1 cellular context compared by ENCODE assay signal in the genomic region with DNA sequence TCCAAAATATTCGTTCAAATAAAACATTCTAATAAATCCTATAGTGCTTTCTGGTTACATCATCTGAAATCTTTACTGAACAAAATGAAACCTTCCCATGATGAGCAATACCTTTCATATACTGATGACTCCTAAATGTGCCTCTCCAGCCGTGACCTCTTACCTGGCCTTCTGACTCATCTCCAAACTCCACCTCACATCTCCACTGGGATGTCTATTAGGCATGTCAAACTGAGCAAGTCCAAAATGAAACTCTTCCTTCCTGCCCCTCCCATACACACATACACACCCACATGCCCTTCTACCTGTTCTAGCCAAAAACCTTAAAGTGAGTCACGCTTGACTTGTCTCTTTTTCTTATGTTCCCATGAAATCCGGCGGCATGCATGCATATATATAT.
A peak's percentile ranks its signal among the peaks of the same experiment; 100 is the strongest.
TF ChIP-seq lines count a peak whose summit lies in the region.

No MANE protein-coding gene starts in this region.

TF ChIP-seq in GM12878, 131 proteins besides CTCF, POLR2A, EP300 and RAD21 (continued from another document):
- TF ChIP-seq, protein P1, sequence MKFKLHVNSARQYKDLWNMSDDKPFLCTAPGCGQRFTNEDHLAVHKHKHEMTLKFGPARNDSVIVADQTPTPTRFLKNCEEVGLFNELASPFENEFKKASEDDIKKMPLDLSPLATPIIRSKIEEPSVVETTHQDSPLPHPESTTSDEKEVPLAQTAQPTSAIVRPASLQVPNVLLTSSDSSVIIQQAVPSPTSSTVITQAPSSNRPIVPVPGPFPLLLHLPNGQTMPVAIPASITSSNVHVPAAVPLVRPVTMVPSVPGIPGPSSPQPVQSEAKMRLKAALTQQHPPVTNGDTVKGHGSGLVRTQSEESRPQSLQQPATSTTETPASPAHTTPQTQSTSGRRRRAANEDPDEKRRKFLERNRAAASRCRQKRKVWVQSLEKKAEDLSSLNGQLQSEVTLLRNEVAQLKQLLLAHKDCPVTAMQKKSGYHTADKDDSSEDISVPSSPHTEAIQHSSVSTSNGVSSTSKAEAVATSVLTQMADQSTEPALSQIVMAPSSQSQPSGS (IDR thresholded peaks at IDR 0.05; ENCODE audit: low read length): peak; percentile 90
- peak; percentile 83 for TF ChIP-seq MTA3 (IDR thresholded peaks at IDR 0.05; ENCODE audit: borderline replicate concordance, low read length)
- 0 out of 2 replicates have a peak, but pooled peaks have one; percentile 44 for TF ChIP-seq MEF2A (IDR thresholded peaks at IDR 0.05; ENCODE audit: insufficient read depth, low read depth, low read length)
- TF ChIP-seq, protein P2, sequence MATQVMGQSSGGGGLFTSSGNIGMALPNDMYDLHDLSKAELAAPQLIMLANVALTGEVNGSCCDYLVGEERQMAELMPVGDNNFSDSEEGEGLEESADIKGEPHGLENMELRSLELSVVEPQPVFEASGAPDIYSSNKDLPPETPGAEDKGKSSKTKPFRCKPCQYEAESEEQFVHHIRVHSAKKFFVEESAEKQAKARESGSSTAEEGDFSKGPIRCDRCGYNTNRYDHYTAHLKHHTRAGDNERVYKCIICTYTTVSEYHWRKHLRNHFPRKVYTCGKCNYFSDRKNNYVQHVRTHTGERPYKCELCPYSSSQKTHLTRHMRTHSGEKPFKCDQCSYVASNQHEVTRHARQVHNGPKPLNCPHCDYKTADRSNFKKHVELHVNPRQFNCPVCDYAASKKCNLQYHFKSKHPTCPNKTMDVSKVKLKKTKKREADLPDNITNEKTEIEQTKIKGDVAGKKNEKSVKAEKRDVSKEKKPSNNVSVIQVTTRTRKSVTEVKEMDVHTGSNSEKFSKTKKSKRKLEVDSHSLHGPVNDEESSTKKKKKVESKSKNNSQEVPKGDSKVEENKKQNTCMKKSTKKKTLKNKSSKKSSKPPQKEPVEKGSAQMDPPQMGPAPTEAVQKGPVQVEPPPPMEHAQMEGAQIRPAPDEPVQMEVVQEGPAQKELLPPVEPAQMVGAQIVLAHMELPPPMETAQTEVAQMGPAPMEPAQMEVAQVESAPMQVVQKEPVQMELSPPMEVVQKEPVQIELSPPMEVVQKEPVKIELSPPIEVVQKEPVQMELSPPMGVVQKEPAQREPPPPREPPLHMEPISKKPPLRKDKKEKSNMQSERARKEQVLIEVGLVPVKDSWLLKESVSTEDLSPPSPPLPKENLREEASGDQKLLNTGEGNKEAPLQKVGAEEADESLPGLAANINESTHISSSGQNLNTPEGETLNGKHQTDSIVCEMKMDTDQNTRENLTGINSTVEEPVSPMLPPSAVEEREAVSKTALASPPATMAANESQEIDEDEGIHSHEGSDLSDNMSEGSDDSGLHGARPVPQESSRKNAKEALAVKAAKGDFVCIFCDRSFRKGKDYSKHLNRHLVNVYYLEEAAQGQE (IDR thresholded peaks at IDR 0.05; ENCODE audit: low read depth, low read length): no peak
- TF ChIP-seq, protein P3, sequence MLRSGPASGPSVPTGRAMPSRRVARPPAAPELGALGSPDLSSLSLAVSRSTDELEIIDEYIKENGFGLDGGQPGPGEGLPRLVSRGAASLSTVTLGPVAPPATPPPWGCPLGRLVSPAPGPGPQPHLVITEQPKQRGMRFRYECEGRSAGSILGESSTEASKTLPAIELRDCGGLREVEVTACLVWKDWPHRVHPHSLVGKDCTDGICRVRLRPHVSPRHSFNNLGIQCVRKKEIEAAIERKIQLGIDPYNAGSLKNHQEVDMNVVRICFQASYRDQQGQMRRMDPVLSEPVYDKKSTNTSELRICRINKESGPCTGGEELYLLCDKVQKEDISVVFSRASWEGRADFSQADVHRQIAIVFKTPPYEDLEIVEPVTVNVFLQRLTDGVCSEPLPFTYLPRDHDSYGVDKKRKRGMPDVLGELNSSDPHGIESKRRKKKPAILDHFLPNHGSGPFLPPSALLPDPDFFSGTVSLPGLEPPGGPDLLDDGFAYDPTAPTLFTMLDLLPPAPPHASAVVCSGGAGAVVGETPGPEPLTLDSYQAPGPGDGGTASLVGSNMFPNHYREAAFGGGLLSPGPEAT (IDR thresholded peaks at IDR 0.05; ENCODE audit: low read depth): peak; percentile 81
- TF ChIP-seq ZBED1 (IDR thresholded peaks at IDR 0.05; ENCODE audit: borderline replicate concordance): 0 out of 2 replicates have a peak, but pooled peaks have one; percentile 65
- peak; percentile 69; the same call in 1 of the 2 replicates for TF ChIP-seq FOXM1 (IDR thresholded peaks at IDR 0.05; ENCODE audit: low read depth, low read length)
- 0 out of 4 replicates have a peak, but pooled peaks of 1 of the 2 experiments have one; percentile 13 for TF ChIP-seq BHLHE40 (IDR thresholded peaks at IDR 0.05; ENCODE audit: borderline replicate concordance in 1 of 2, low read depth in 2 of 2, low read length in 1 of 2)
- no peak for TF ChIP-seq ZNF274 (IDR thresholded peaks at IDR 0.05; ENCODE audit: insufficient read depth, insufficient read length)
- TF ChIP-seq CREB1 (IDR thresholded peaks at IDR 0.05; ENCODE audit: low read depth): peak; percentile 82
- TF ChIP-seq, protein P4, sequence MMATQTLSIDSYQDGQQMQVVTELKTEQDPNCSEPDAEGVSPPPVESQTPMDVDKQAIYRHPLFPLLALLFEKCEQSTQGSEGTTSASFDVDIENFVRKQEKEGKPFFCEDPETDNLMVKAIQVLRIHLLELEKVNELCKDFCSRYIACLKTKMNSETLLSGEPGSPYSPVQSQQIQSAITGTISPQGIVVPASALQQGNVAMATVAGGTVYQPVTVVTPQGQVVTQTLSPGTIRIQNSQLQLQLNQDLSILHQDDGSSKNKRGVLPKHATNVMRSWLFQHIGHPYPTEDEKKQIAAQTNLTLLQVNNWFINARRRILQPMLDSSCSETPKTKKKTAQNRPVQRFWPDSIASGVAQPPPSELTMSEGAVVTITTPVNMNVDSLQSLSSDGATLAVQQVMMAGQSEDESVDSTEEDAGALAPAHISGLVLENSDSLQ (IDR thresholded peaks at IDR 0.05): peak; percentile 61; the same call in 1 of the 2 replicates
- TF ChIP-seq BCL11A (IDR thresholded peaks at IDR 0.05; ENCODE audit: low read depth, low read length): peak; percentile 56; the same call in 1 of the 2 replicates
- TF ChIP-seq CHD1 (IDR thresholded peaks at IDR 0.05; ENCODE audit: low read depth, low read length): no peak
- TF ChIP-seq PAX5 (IDR thresholded peaks at IDR 0.05; ENCODE audit: borderline replicate concordance, low read depth, low read length): peak; percentile 92
- TF ChIP-seq RUNX3 (IDR thresholded peaks at IDR 0.05; ENCODE audit: low read length): peak; percentile 77
- TF ChIP-seq SUZ12 (IDR thresholded peaks at IDR 0.05; ENCODE audit: unreplicated experiment): no peak
- TF ChIP-seq ESRRA (IDR thresholded peaks at IDR 0.05; ENCODE audit: low read length): no peak
- TF ChIP-seq SPI1 (IDR thresholded peaks at IDR 0.05; ENCODE audit: borderline replicate concordance, insufficient read depth, low read depth, low read length): no peak
- TF ChIP-seq, protein P5, sequence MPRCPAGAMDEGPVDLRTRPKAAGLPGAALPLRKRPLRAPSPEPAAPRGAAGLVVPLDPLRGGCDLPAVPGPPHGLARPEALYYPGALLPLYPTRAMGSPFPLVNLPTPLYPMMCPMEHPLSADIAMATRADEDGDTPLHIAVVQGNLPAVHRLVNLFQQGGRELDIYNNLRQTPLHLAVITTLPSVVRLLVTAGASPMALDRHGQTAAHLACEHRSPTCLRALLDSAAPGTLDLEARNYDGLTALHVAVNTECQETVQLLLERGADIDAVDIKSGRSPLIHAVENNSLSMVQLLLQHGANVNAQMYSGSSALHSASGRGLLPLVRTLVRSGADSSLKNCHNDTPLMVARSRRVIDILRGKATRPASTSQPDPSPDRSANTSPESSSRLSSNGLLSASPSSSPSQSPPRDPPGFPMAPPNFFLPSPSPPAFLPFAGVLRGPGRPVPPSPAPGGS (IDR thresholded peaks at IDR 0.05; ENCODE audit: borderline replicate concordance, insufficient read depth, low read depth, low read length, poor library complexity, severe bottlenecking): peak; percentile 83
- TF ChIP-seq IKZF1 (conservative IDR thresholded peaks at IDR 0.05): peak; percentile 93
- TF ChIP-seq NBN (IDR thresholded peaks at IDR 0.05): peak; percentile 70
- peak; percentile 99 for TF ChIP-seq EED (IDR thresholded peaks at IDR 0.05; ENCODE audit: low read depth)
- TF ChIP-seq EGR1 (IDR thresholded peaks at IDR 0.05; ENCODE audit: borderline replicate concordance in 1 of 2, low read depth in 2 of 2, low read length in 2 of 2): peak in 1 of 2 experiments; percentile 37; a peak in 1 of 3 replicates
- peak; percentile 83 for TF ChIP-seq NR2F1 (conservative IDR thresholded peaks at IDR 0.05)
- peak; percentile 92 for TF ChIP-seq ATF7 (IDR thresholded peaks at IDR 0.05; ENCODE audit: low read depth)
- TF ChIP-seq MTA2 (IDR thresholded peaks at IDR 0.05; ENCODE audit: low read depth): peak; percentile 71
- TF ChIP-seq PML (IDR thresholded peaks at IDR 0.05; ENCODE audit: low read length): no peak
- TF ChIP-seq, protein P6, sequence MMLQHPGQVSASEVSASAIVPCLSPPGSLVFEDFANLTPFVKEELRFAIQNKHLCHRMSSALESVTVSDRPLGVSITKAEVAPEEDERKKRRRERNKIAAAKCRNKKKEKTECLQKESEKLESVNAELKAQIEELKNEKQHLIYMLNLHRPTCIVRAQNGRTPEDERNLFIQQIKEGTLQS (IDR thresholded peaks at IDR 0.05; ENCODE audit: borderline replicate concordance, extremely low read depth, low read depth, low read length): no peak
- 0 out of 2 replicates have a peak, but pooled peaks have one; percentile 54 for TF ChIP-seq DPF2 (IDR thresholded peaks at IDR 0.05)
- TF ChIP-seq, protein P7, sequence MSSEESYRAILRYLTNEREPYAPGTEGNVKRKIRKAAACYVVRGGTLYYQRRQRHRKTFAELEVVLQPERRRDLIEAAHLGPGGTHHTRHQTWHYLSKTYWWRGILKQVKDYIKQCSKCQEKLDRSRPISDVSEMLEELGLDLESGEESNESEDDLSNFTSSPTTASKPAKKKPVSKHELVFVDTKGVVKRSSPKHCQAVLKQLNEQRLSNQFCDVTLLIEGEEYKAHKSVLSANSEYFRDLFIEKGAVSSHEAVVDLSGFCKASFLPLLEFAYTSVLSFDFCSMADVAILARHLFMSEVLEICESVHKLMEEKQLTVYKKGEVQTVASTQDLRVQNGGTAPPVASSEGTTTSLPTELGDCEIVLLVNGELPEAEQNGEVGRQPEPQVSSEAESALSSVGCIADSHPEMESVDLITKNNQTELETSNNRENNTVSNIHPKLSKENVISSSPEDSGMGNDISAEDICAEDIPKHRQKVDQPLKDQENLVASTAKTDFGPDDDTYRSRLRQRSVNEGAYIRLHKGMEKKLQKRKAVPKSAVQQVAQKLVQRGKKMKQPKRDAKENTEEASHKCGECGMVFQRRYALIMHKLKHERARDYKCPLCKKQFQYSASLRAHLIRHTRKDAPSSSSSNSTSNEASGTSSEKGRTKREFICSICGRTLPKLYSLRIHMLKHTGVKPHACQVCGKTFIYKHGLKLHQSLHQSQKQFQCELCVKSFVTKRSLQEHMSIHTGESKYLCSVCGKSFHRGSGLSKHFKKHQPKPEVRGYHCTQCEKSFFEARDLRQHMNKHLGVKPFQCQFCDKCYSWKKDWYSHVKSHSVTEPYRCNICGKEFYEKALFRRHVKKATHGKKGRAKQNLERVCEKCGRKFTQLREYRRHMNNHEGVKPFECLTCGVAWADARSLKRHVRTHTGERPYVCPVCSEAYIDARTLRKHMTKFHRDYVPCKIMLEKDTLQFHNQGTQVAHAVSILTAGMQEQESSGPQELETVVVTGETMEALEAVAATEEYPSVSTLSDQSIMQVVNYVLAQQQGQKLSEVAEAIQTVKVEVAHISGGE (CRISPR knock-in tag; IDR thresholded peaks at IDR 0.05): no peak
- peak in 1 of 2 experiments; percentile 78; a peak in 2 of 4 replicates for TF ChIP-seq ETV6 (conservative IDR thresholded peaks at IDR 0.05 in 1 of 2, IDR thresholded peaks at IDR 0.05 in 1 of 2; ENCODE audit: borderline replicate concordance in 1 of 2, low read depth in 1 of 2)
- TF ChIP-seq, protein P8, sequence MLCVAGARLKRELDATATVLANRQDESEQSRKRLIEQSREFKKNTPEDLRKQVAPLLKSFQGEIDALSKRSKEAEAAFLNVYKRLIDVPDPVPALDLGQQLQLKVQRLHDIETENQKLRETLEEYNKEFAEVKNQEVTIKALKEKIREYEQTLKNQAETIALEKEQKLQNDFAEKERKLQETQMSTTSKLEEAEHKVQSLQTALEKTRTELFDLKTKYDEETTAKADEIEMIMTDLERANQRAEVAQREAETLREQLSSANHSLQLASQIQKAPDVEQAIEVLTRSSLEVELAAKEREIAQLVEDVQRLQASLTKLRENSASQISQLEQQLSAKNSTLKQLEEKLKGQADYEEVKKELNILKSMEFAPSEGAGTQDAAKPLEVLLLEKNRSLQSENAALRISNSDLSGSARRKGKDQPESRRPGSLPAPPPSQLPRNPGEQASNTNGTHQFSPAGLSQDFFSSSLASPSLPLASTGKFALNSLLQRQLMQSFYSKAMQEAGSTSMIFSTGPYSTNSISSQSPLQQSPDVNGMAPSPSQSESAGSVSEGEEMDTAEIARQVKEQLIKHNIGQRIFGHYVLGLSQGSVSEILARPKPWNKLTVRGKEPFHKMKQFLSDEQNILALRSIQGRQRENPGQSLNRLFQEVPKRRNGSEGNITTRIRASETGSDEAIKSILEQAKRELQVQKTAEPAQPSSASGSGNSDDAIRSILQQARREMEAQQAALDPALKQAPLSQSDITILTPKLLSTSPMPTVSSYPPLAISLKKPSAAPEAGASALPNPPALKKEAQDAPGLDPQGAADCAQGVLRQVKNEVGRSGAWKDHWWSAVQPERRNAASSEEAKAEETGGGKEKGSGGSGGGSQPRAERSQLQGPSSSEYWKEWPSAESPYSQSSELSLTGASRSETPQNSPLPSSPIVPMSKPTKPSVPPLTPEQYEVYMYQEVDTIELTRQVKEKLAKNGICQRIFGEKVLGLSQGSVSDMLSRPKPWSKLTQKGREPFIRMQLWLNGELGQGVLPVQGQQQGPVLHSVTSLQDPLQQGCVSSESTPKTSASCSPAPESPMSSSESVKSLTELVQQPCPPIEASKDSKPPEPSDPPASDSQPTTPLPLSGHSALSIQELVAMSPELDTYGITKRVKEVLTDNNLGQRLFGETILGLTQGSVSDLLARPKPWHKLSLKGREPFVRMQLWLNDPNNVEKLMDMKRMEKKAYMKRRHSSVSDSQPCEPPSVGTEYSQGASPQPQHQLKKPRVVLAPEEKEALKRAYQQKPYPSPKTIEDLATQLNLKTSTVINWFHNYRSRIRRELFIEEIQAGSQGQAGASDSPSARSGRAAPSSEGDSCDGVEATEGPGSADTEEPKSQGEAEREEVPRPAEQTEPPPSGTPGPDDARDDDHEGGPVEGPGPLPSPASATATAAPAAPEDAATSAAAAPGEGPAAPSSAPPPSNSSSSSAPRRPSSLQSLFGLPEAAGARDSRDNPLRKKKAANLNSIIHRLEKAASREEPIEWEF (IDR thresholded peaks at IDR 0.05; ENCODE audit: insufficient replicate concordance, low read depth, low read length): no peak
- peak; percentile 91 for TF ChIP-seq NFIC (IDR thresholded peaks at IDR 0.05; ENCODE audit: low read depth, low read length)
- TF ChIP-seq CREM (IDR thresholded peaks at IDR 0.05; ENCODE audit: low read depth): peak; percentile 76
- TF ChIP-seq ZSCAN29 (IDR thresholded peaks at IDR 0.05): no peak
- TF ChIP-seq JUNB (IDR thresholded peaks at IDR 0.05): peak; percentile 95
- no peak for TF ChIP-seq ZNF217 (IDR thresholded peaks at IDR 0.05)
- TF ChIP-seq YY1 (IDR thresholded peaks at IDR 0.05; ENCODE audit: low read depth, low read length): no peak
- TF ChIP-seq IKZF2 (IDR thresholded peaks at IDR 0.05): peak; percentile 98
- TF ChIP-seq MEF2B (IDR thresholded peaks at IDR 0.05; ENCODE audit: partially characterized antibody, poor library complexity, severe bottlenecking): peak; percentile 13
- peak; percentile 80 for TF ChIP-seq IRF4 (IDR thresholded peaks at IDR 0.05; ENCODE audit: low read depth, low read length)
